In the genomic region with DNA sequence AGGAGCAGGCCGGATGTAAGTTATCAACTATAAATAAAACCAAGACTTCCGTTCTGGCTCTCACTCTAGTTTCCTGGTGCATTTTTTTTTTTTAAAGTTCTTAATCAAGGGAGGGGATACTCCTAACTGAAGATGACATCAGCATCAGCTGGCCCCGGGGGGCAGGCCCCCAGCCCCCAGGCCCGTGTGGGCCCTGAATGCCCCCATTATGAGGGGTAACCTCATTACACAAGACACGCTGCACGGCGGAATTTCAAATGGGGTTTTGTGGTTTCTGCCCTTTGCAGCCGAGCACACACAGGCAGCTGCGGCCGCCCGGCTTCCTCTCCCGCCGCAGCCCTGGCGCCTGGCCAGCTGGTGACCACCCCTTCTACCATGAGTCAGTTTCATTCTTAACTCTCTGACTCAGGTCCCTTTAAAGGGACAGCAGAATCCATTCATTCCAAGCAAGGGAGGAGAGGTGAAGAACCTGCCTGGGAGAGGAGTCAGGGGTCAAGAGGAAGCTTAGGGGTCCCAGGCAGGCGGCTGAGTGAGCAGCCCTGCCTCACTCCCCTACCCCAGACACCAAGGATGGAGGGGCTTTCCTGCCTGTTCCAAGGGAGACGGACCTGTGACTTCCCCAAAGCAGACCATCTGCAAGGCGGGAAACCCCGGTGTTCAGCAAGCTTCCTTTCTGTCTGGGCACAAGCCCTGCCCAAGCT, we compare ENCODE assay signal across 8 cellular contexts. TPM values are rescaled to one million over a fixed set of nuclear protein-coding genes. Genes with fewer than 3 reads are reported as not detected.
DNase-seq lines count a peak whose midpoint lies in the region; ATAC-seq and TF ChIP-seq lines count a peak whose summit lies in the region.

No MANE protein-coding gene starts in this region.

- H3K9me3 Mint-ChIP-seq in HFFc6: peaks cover 5% of the 10 kb centered on the region; the same call in 1 of the 2 replicates

- H3K4me1 ChIP-seq in right lobe of liver: peaks cover 0 to 21% (median 4%) of the 10 kb centered on the region in 4 donors

- no peaks in the 10 kb centered on the region for H3K9me3 ChIP-seq in right lobe of liver

- H3K27me3 Mint-ChIP-seq in HFFc6 (ENCODE audit: insufficient read depth): no peaks in the 10 kb centered on the region; the same call in 1 of the 2 replicates

- intact Hi-C loops in right lobe of liver (cut with DNase I): loop anchor here in 1 of 2 donors (5.0 kb wide), 1 partner anchor 340 kb away; no protein-coding TSS in a partner anchor

- TF ChIP-seq CTCF in HFFc6 (IDR thresholded peaks at IDR 0.05) (no peak), cardiac fibroblast (IDR thresholded peaks at IDR 0.05; ENCODE audit: low read depth, low read length) (no peak), right lobe of liver (IDR thresholded peaks at IDR 0.05) (no peak)

- DNase-seq in HFFc6 (peak; percentile 99), NAMALWA (ENCODE audit: low spot score) (peak; percentile 86), cardiac fibroblast (ENCODE audit: low read depth in 2 of 2) (peak; percentile 96 to 100), right lobe of liver (peak; percentile 81 to 91 (median 85)), NCI-H446 treated with DMSO at 0.1 percent for 48 hours (lab: John Stamatoyannopoulos, UW) (no peak)
- DNase-seq in activated CD4-positive, CD25-positive, alpha-beta regulatory T cell treated with anti-CD3 and anti-CD28 coated beads, Interleukin-2, amount 50 U/mL, for 16 hours (ENCODE audit: low read depth, low spot score): peak; percentile 49
- DNase-seq in stimulated activated CD4-positive, alpha-beta T cell treated with anti-CD3 and anti-CD28 coated beads, Interleukin-4, amount 100 ng/mL, for 24 hours: peak; percentile 82

- no peaks in the 10 kb centered on the region for H3K36me3 ChIP-seq in right lobe of liver

- peak overlapping the region; percentile 36; the same call in 1 of the 2 replicates for H3K4me3 ChIP-seq in GM08714 (ENCODE audit: low read length)
- H3K4me3 ChIP-seq in cardiac fibroblast (replicated peaks in 1 of 2; ENCODE audit: low read depth in 2 of 2, low read length in 2 of 2): peak overlapping the region in 1 of 2 donors; percentile 11
- peak overlapping the region in 1 of 3 donors; percentile 24 for H3K4me3 ChIP-seq in right lobe of liver

- no peaks in the 10 kb centered on the region; the same call in 1 of the 2 replicates for H3K36me3 Mint-ChIP-seq in HFFc6 (ENCODE audit: low read depth)

- peak; percentile 45 to 60 (median 52) for ATAC-seq in right lobe of liver

- TF ChIP-seq POLR2A in right lobe of liver (IDR thresholded peaks at IDR 0.05): no peak

- 23% methylated on average over 14 of the region's 18 CpGs for WGBS in right lobe of liver (ENCODE audit: insufficient coverage, low coverage, low lambda C conversion rate, missing lambda C conversion rate)

- no peaks in the 10 kb centered on the region for H3K27me3 ChIP-seq in right lobe of liver

- peak overlapping the region in 2 of 3 donors; percentile 51 to 84 for H3K27ac ChIP-seq in right lobe of liver

- H3K4me1 Mint-ChIP-seq in HFFc6 (ENCODE audit: low read depth): peaks cover 69% of the 10 kb centered on the region

- H3K27ac Mint-ChIP-seq in HFFc6: peak overlapping the region; percentile 100

- peak overlapping the region; percentile 84 for H3K4me3 Mint-ChIP-seq in HFFc6

RNA-seq across cellular contexts. Expression of a gene that starts 3.4 kb away (rescaled TPM):
- 10 to 100 TPM; 55.5 to 93.3 (median 79.9) TPM for total RNA-seq in HFFc6 (2021; fragmentation: NEBNext Ultra II Directional; extraction: Animal tissue kit (Norgen Biotek cat#: 25700))
- 1 to 10 TPM in 1 of 6 experiments, under 1 TPM in 3, not detected in 2; 0.25 to 1.2 (median 0.70) TPM for total RNA-seq in right lobe of liver

Comparison
In these comparisons a context has a peak if more than half of its experiments do, and no peak if none do; other contexts are left out.
1. RNA of a gene that starts 3.4 kb away (total RNA-seq): 55.5 to 93.3 TPM in HFFc6; 0.25 to 1.2 TPM in right lobe of liver; every median in the first group is over 10 times any median in the second.